30 cellular contexts compared by ENCODE assay signal in genomic region chr17:76938009-76938408, GRCh38.
"Had no signal": no experiment of that assay in that cellular context is flagged by ENCODE, and none has a peak within 500 bp of the region (broad histone marks: within the 10 kb centered on the region; RNA-seq: fewer than 3 reads in every experiment).

No MANE protein-coding gene starts in this region.

- H3K4me3 ChIP-seq: PC-9, SJCRH30, SK-N-MC had no signal

- ATAC-seq: Panc1, Right ventricle myocardium inferior, SK-N-SH treated with all-trans-retinoic acid at 6 μM for 48 hours had no signal

- H2AFZ ChIP-seq: PC-9 had no signal

- H3K9me3 ChIP-seq: SJCRH30 had no signal

- DNase-seq: Karpas-422, MM.1S, MV-4-11, NCI-H1092, NCI-H1105, NCI-H1417 treated with DMSO at 0.1 percent for 48 hours, NCI-H1436 treated with DMSO at 0.1 percent for 48 hours, NCI-H1694 treated with DMSO at 0.1 percent for 48 hours, NCI-H187 treated with DMSO at 0.1 percent for 48 hours, NCI-H2029, NCI-H2081, NCI-H2171 treated with DMSO at 0.1 percent for 48 hours, NCI-H226, NCI-H446 treated with DMSO at 0.1 percent for 48 hours, NCI-H510A, NCI-H524, NCI-H526, NCI-H69, NCI-H748 treated with DMSO at 0.1 percent for 48 hours, NCI-H82, PC-9, SHP77, SIG-M5, SJCRH30 had no signal

- H3K36me3 ChIP-seq: SJCRH30 had no signal

- H3K27ac ChIP-seq: KMS-11, PC-9, RWPE1, SJCRH30, SK-N-MC had no signal

- H3K4me2 ChIP-seq: KMS-11, PC-9 had no signal

- H3K9ac ChIP-seq: KMS-11 had no signal
